8 cellular contexts compared by ENCODE assay signal in the genomic region with DNA sequence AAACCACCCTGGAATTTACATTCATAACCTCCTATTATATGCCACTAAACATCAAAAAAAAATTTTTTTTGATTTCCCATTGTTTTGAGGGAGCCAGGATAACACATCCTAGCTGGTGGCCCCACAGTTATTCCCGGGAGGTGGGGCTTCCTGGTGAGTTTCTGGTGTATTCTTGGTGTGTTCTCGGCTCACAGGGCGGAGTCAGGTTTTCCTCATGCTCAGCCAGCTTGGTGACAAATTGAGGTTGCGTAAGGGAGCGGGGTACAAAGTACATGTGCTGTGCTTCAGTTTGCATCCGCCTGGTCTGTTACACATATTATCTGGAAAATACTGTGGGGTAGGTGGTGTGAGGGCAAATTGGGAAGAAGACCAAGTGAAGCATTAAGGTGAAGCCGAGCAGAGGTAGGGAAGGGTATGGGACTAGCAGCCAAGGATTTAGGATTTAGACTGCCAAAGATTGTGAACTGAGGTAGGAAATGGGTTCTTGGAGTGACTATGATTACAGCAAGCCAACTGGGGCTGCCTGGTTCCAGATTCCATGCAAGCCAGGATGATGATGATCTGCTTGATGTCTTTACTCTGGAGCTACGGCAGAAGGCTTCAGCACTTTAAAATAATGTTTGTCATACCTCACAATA. TPM values are rescaled to one million over a fixed set of nuclear protein-coding genes. Genes with fewer than 3 reads are reported as not detected.
DNase-seq lines count a peak whose midpoint lies in the region; ATAC-seq and TF ChIP-seq lines count a peak whose summit lies in the region.

No MANE protein-coding gene starts in this region.

- no peaks in the 10 kb centered on the region for H3K36me3 Mint-ChIP-seq in neural progenitor cell

- no peak for ATAC-seq in HG03571 (IDR thresholded peaks at IDR 0.05; ENCODE audit: unreplicated experiment)

- POLR2A ChIA-PET in OCI-LY7 (lab: Charles Lee) (interaction anchor here (0.6 to 0.7 kb wide), 2 partner anchors 40 to 1622 kb away, joined by 3 to 4 read pairs; no protein-coding TSS in a partner anchor), HEK293T (lab: Yijun Ruan, JAX) (interaction anchor here (1.2 kb wide), 2 partner anchors 13 to 43 kb away, joined by 4 to 6 read pairs; no protein-coding TSS in a partner anchor)

- H3K27ac ChIP-seq in neural progenitor cell (no peak overlapping the region), OCI-LY7 (ENCODE audit: low read depth, low read length, poor library complexity, severe bottlenecking) (no peak overlapping the region)

- BruUV-seq in OCI-LY7 (replicated peaks; lab: Mats Ljungman, UMichigan), result no TSS peak

- peak; percentile 72 for DNase-seq in CD1c-positive myeloid dendritic cell (ENCODE audit: extremely low spot score)
- DNase-seq in NOMO-1 treated with dmso at 0.1 percent for 144 hours (lab: John Stamatoyannopoulos, UW; ENCODE audit: unreplicated experiment), result peak; percentile 84
- peak; percentile 87 for DNase-seq in fibroblast of mammary gland (ENCODE audit: low read depth)
- DNase-seq in neural progenitor cell (ENCODE audit: low spot score), result no peak
- DNase-seq in stimulated activated CD8-positive, alpha-beta memory T cell treated with anti-CD3 and anti-CD28 coated beads, Interleukin-4, amount 100 ng/mL, for 48 hours, result no peak
- no peak for DNase-seq in OCI-LY7 (ENCODE audit: low spot score)
- no peak for DNase-seq in HEK293T (ENCODE audit: extremely low spot score)

- H3K9me2 ChIP-seq in OCI-LY7 (ENCODE audit: insufficient read depth, low read length), result no peaks in the 10 kb centered on the region

- CTCF ChIA-PET in OCI-LY7 (lab: Charles Lee; ENCODE audit: unreplicated experiment), result no interaction called here
- CTCF ChIA-PET in HEK293T (lab: Yijun Ruan, JAX), result interaction anchor here (1.4 kb wide), 1 partner anchor 19 kb away, joined by 5 read pairs; no protein-coding TSS in a partner anchor

- peaks cover 3% of the 10 kb centered on the region for H3K27me3 Mint-ChIP-seq in neural progenitor cell (ENCODE audit: insufficient read depth, low read depth)

- H3K4me1 ChIP-seq in neural progenitor cell (peaks cover 12% of the 10 kb centered on the region), OCI-LY7 (ENCODE audit: insufficient read depth, low read length, poor library complexity, severe bottlenecking) (no peaks in the 10 kb centered on the region)

- H3K4me3 Mint-ChIP-seq in neural progenitor cell, result no peak overlapping the region

- H3K79me2 ChIP-seq in neural progenitor cell (ENCODE audit: low read depth) (no peaks in the 10 kb centered on the region), OCI-LY7 (ENCODE audit: insufficient read depth, low read depth, low read length) (no peaks in the 10 kb centered on the region)

- peak overlapping the region; percentile 3 for H3K27ac Mint-ChIP-seq in neural progenitor cell

- no peak overlapping the region for H3K9ac ChIP-seq in neural progenitor cell

- H3K36me3 ChIP-seq in neural progenitor cell, result no peaks in the 10 kb centered on the region
- no peaks in the 10 kb centered on the region for H3K36me3 ChIP-seq in OCI-LY7 (ENCODE audit: insufficient read depth, low read length)

- H3K4me3 ChIP-seq in fibroblast of mammary gland (ENCODE audit: control insufficient read depth, low read depth, low read length) (no peak overlapping the region), neural progenitor cell (no peak overlapping the region), OCI-LY7 (ENCODE audit: low read depth, low read length, poor library complexity, severe bottlenecking) (no peak overlapping the region)

- H3K9me3 ChIP-seq in neural progenitor cell (ENCODE audit: low read depth), result no peaks in the 10 kb centered on the region
- no peaks in the 10 kb centered on the region for H3K9me3 ChIP-seq in OCI-LY7 (ENCODE audit: low read length)

- H4K20me1 ChIP-seq in neural progenitor cell (ENCODE audit: low read depth) (no peaks in the 10 kb centered on the region), OCI-LY7 (ENCODE audit: insufficient read depth, low read length) (no peaks in the 10 kb centered on the region)

- peaks cover 6% of the 10 kb centered on the region for H3K9me3 Mint-ChIP-seq in neural progenitor cell

- H3K27me3 ChIP-seq in neural progenitor cell, result no peaks in the 10 kb centered on the region

- intact Hi-C loops in OCI-LY7 (cut with micrococcal nuclease; ENCODE audit: unreplicated experiment), result no loop called here

- H3K4me2 ChIP-seq in neural progenitor cell (no peak overlapping the region), OCI-LY7 (ENCODE audit: low read length) (no peak overlapping the region)

- TF ChIP-seq CTCF in fibroblast of mammary gland (conservative IDR thresholded peaks at IDR 0.05; ENCODE audit: control insufficient read depth, insufficient read depth, low read depth, low read length) (no peak), neural progenitor cell (IDR thresholded peaks at IDR 0.05) (no peak), OCI-LY7 (conservative IDR thresholded peaks at IDR 0.05; ENCODE audit: low read length) (no peak)

- no peaks in the 10 kb centered on the region for H3F3A ChIP-seq in neural progenitor cell (ENCODE audit: low read depth)

- peaks cover 16% of the 10 kb centered on the region for H3K4me1 Mint-ChIP-seq in neural progenitor cell

- H2AFZ ChIP-seq in neural progenitor cell (replicated peaks) (no peak overlapping the region), OCI-LY7 (ENCODE audit: low read length) (no peak overlapping the region)

TF ChIP-seq in HEK293T, 16 proteins besides CTCF, POLR2A, EP300 and RAD21:
- no peak for TF ChIP-seq PKNOX1 (IDR thresholded peaks at IDR 0.05)
- TF ChIP-seq FOXA1 (IDR thresholded peaks at IDR 0.05), result no peak
- no peak for TF ChIP-seq SUZ12 (IDR thresholded peaks at IDR 0.05)
- TF ChIP-seq HDGF (IDR thresholded peaks at IDR 0.05; ENCODE audit: borderline replicate concordance), result no peak
- no peak for TF ChIP-seq NFRKB (IDR thresholded peaks at IDR 0.05)
- TF ChIP-seq L3MBTL2 (conservative IDR thresholded peaks at IDR 0.05), result no peak
- no peak for TF ChIP-seq ARNT (IDR thresholded peaks at IDR 0.05)
- TF ChIP-seq FOXK2 (IDR thresholded peaks at IDR 0.05), result no peak
- no peak for TF ChIP-seq ELF4 (IDR thresholded peaks at IDR 0.05)
- TF ChIP-seq ZNF384 (IDR thresholded peaks at IDR 0.05), result no peak
- TF ChIP-seq LEF1 (IDR thresholded peaks at IDR 0.05; ENCODE audit: borderline replicate concordance), result no peak
- no peak for TF ChIP-seq TARDBP (IDR thresholded peaks at IDR 0.05)
TF ChIP-seq in HEK293T: peak in this region for 0.

RNA-seq across cellular contexts. Expression of gene EEF1A1, which starts 46.2 kb away (rescaled TPM):
- total RNA-seq in neural progenitor cell (ENCODE audit: low replicate concordance) (15,510 and 19,891 TPM in 2 replicates), OCI-LY7 (2022) (8,197 and 8,593 TPM in 2 replicates)
- 8,152 and 8,173 TPM in 2 replicates for total RNA-seq in OCI-LY7 (2014; rRNA removed; shearing (Covaris generic))

Comparison
In these comparisons a context has a peak if more than half of its experiments do, and no peak if none do; other contexts are left out.
1. DNase-seq: peak in CD1c-positive myeloid dendritic cell (single experiment), NOMO-1 treated with dmso at 0.1 percent for 144 hours (single experiment) and fibroblast of mammary gland (single experiment); none in neural progenitor cell (single experiment), stimulated activated CD8-positive, alpha-beta memory T cell treated with anti-CD3 and anti-CD28 coated beads, Interleukin-4, amount 100 ng/mL, for 48 hours (single experiment), OCI-LY7 (single experiment) and HEK293T (single experiment).